Comparison of ENCODE assay signal across 1 cellular context in genomic region chr17:47785538-47786123, GRCh38.
A peak's percentile ranks its signal among the peaks of the same experiment; 100 is the strongest.
TF ChIP-seq lines count a peak whose summit lies in the region.

No MANE protein-coding gene starts in this region.

TF ChIP-seq in HepG2, 621 proteins besides CTCF, POLR2A, EP300 and RAD21 (continued from another document and continues in another):
- TF ChIP-seq, protein P1, sequence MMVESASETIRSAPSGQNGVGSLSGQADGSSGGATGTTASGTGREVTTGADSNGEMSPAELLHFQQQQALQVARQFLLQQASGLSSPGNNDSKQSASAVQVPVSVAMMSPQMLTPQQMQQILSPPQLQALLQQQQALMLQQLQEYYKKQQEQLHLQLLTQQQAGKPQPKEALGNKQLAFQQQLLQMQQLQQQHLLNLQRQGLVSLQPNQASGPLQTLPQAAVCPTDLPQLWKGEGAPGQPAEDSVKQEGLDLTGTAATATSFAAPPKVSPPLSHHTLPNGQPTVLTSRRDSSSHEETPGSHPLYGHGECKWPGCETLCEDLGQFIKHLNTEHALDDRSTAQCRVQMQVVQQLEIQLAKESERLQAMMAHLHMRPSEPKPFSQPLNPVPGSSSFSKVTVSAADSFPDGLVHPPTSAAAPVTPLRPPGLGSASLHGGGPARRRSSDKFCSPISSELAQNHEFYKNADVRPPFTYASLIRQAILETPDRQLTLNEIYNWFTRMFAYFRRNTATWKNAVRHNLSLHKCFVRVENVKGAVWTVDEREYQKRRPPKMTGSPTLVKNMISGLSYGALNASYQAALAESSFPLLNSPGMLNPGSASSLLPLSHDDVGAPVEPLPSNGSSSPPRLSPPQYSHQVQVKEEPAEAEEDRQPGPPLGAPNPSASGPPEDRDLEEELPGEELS (CRISPR knock-in tag; IDR thresholded peaks at IDR 0.05), result no peak
- TF ChIP-seq NFRKB (IDR thresholded peaks at IDR 0.05), result no peak
- TF ChIP-seq TSC22D2 (CRISPR knock-in tag; IDR thresholded peaks at IDR 0.05; ENCODE audit: borderline replicate concordance), result peak; percentile 95
- no peak for TF ChIP-seq ZNF33B (CRISPR knock-in tag; IDR thresholded peaks at IDR 0.05)
- TF ChIP-seq, protein P2, sequence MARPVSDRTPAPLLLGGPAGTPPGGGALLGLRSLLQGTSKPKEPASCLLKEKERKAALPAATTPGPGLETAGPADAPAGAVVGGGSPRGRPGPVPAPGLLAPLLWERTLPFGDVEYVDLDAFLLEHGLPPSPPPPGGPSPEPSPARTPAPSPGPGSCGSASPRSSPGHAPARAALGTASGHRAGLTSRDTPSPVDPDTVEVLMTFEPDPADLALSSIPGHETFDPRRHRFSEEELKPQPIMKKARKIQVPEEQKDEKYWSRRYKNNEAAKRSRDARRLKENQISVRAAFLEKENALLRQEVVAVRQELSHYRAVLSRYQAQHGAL (CRISPR knock-in tag; IDR thresholded peaks at IDR 0.05; ENCODE audit: not compliant biosample characterization), result no peak
- peak; percentile 94 for TF ChIP-seq ZNF232 (CRISPR knock-in tag; IDR thresholded peaks at IDR 0.05; ENCODE audit: borderline replicate concordance)
- no peak for TF ChIP-seq RFX1 (IDR thresholded peaks at IDR 0.05)
- TF ChIP-seq ZGPAT (CRISPR knock-in tag; IDR thresholded peaks at IDR 0.05), result no peak
- no peak for TF ChIP-seq ZFP36L1 (CRISPR knock-in tag; IDR thresholded peaks at IDR 0.05)
- TF ChIP-seq ZNF782 (CRISPR knock-in tag; IDR thresholded peaks at IDR 0.05; ENCODE audit: borderline replicate concordance), result no peak
- no peak for TF ChIP-seq IRF9 (CRISPR knock-in tag; IDR thresholded peaks at IDR 0.05; ENCODE audit: borderline replicate concordance)
- TF ChIP-seq BRD4 (CRISPR knock-in tag; IDR thresholded peaks at IDR 0.05), result no peak
- TF ChIP-seq CCAR2 (optimal IDR thresholded peaks at IDR 0.05; ENCODE audit: low read depth, low read length), result no peak
- no peak for TF ChIP-seq ZNF101 (CRISPR knock-in tag; IDR thresholded peaks at IDR 0.05; ENCODE audit: borderline replicate concordance, low read depth)
- 0 out of 2 replicates have a peak, but pooled peaks have one; percentile 24 for TF ChIP-seq ONECUT2 (CRISPR knock-in tag; IDR thresholded peaks at IDR 0.05)
- TF ChIP-seq ZNF337 (CRISPR knock-in tag; IDR thresholded peaks at IDR 0.05; ENCODE audit: borderline replicate concordance, low read depth), result no peak
- TF ChIP-seq ISX (CRISPR knock-in tag; conservative IDR thresholded peaks at IDR 0.05), result 0 out of 2 replicates have a peak, but pooled peaks have one; percentile 57
- TF ChIP-seq, protein P3, sequence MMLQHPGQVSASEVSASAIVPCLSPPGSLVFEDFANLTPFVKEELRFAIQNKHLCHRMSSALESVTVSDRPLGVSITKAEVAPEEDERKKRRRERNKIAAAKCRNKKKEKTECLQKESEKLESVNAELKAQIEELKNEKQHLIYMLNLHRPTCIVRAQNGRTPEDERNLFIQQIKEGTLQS (CRISPR knock-in tag; IDR thresholded peaks at IDR 0.05), result no peak
- no peak for TF ChIP-seq RELA (CRISPR knock-in tag; IDR thresholded peaks at IDR 0.05)
- 0 out of 2 replicates have a peak, but pooled peaks have one; percentile 26 for TF ChIP-seq ZNF652 (CRISPR knock-in tag; IDR thresholded peaks at IDR 0.05; ENCODE audit: borderline replicate concordance, low read depth)
- TF ChIP-seq, protein P4, sequence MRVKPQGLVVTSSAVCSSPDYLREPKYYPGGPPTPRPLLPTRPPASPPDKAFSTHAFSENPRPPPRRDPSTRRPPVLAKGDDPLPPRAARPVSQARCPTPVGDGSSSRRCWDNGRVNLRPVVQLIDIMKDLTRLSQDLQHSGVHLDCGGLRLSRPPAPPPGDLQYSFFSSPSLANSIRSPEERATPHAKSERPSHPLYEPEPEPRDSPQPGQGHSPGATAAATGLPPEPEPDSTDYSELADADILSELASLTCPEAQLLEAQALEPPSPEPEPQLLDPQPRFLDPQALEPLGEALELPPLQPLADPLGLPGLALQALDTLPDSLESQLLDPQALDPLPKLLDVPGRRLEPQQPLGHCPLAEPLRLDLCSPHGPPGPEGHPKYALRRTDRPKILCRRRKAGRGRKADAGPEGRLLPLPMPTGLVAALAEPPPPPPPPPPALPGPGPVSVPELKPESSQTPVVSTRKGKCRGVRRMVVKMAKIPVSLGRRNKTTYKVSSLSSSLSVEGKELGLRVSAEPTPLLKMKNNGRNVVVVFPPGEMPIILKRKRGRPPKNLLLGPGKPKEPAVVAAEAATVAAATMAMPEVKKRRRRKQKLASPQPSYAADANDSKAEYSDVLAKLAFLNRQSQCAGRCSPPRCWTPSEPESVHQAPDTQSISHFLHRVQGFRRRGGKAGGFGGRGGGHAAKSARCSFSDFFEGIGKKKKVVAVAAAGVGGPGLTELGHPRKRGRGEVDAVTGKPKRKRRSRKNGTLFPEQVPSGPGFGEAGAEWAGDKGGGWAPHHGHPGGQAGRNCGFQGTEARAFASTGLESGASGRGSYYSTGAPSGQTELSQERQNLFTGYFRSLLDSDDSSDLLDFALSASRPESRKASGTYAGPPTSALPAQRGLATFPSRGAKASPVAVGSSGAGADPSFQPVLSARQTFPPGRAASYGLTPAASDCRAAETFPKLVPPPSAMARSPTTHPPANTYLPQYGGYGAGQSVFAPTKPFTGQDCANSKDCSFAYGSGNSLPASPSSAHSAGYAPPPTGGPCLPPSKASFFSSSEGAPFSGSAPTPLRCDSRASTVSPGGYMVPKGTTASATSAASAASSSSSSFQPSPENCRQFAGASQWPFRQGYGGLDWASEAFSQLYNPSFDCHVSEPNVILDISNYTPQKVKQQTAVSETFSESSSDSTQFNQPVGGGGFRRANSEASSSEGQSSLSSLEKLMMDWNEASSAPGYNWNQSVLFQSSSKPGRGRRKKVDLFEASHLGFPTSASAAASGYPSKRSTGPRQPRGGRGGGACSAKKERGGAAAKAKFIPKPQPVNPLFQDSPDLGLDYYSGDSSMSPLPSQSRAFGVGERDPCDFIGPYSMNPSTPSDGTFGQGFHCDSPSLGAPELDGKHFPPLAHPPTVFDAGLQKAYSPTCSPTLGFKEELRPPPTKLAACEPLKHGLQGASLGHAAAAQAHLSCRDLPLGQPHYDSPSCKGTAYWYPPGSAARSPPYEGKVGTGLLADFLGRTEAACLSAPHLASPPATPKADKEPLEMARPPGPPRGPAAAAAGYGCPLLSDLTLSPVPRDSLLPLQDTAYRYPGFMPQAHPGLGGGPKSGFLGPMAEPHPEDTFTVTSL (CRISPR knock-in tag; IDR thresholded peaks at IDR 0.05; ENCODE audit: borderline replicate concordance), result no peak
- TF ChIP-seq ZNF33A (CRISPR knock-in tag; IDR thresholded peaks at IDR 0.05; ENCODE audit: borderline replicate concordance), result 0 out of 2 replicates have a peak, but pooled peaks have one; percentile 37
- peak; percentile 66; the same call in 1 of the 2 replicates for TF ChIP-seq ARHGAP35 (CRISPR knock-in tag; IDR thresholded peaks at IDR 0.05; ENCODE audit: borderline replicate concordance)
- peak; percentile 81; the same call in 1 of the 2 replicates for TF ChIP-seq ZNF441 (CRISPR knock-in tag; IDR thresholded peaks at IDR 0.05; ENCODE audit: borderline replicate concordance)
- no peak for TF ChIP-seq NKX3-1 (CRISPR knock-in tag; IDR thresholded peaks at IDR 0.05)
- no peak for TF ChIP-seq MED13 (CRISPR knock-in tag; IDR thresholded peaks at IDR 0.05)
- no peak for TF ChIP-seq ATF7 (IDR thresholded peaks at IDR 0.05)
- TF ChIP-seq ATF7 (CRISPR knock-in tag; IDR thresholded peaks at IDR 0.05), result no peak
- TF ChIP-seq, protein P5, sequence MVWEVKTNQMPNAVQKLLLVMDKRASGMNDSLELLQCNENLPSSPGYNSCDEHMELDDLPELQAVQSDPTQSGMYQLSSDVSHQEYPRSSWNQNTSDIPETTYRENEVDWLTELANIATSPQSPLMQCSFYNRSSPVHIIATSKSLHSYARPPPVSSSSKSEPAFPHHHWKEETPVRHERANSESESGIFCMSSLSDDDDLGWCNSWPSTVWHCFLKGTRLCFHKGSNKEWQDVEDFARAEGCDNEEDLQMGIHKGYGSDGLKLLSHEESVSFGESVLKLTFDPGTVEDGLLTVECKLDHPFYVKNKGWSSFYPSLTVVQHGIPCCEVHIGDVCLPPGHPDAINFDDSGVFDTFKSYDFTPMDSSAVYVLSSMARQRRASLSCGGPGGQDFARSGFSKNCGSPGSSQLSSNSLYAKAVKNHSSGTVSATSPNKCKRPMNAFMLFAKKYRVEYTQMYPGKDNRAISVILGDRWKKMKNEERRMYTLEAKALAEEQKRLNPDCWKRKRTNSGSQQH (CRISPR knock-in tag; IDR thresholded peaks at IDR 0.05; ENCODE audit: low read depth), result no peak
- no peak for TF ChIP-seq ZNF510 (CRISPR knock-in tag; IDR thresholded peaks at IDR 0.05; ENCODE audit: low read depth)
- peak; percentile 78; the same call in 1 of the 2 replicates for TF ChIP-seq ZFP37 (CRISPR knock-in tag; IDR thresholded peaks at IDR 0.05; ENCODE audit: borderline replicate concordance)
- peak; percentile 24; the same call in 1 of the 2 replicates for TF ChIP-seq NFYB (CRISPR knock-in tag; IDR thresholded peaks at IDR 0.05)
- TF ChIP-seq JUN (CRISPR knock-in tag; IDR thresholded peaks at IDR 0.05), result no peak
- TF ChIP-seq, protein P6, sequence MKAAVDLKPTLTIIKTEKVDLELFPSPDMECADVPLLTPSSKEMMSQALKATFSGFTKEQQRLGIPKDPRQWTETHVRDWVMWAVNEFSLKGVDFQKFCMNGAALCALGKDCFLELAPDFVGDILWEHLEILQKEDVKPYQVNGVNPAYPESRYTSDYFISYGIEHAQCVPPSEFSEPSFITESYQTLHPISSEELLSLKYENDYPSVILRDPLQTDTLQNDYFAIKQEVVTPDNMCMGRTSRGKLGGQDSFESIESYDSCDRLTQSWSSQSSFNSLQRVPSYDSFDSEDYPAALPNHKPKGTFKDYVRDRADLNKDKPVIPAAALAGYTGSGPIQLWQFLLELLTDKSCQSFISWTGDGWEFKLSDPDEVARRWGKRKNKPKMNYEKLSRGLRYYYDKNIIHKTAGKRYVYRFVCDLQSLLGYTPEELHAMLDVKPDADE (CRISPR knock-in tag; IDR thresholded peaks at IDR 0.05), result no peak
- no peak for TF ChIP-seq GABPA (IDR thresholded peaks at IDR 0.05; ENCODE audit: low read depth, low read length)
- TF ChIP-seq GABPA (CRISPR knock-in tag; IDR thresholded peaks at IDR 0.05; ENCODE audit: low read depth), result 0 out of 2 replicates have a peak, but pooled peaks have one; percentile 22
- peak; percentile 51; the same call in 1 of the 2 replicates for TF ChIP-seq ZSCAN25 (CRISPR knock-in tag; IDR thresholded peaks at IDR 0.05)
- TF ChIP-seq ZNF550 (CRISPR knock-in tag; IDR thresholded peaks at IDR 0.05; ENCODE audit: borderline replicate concordance), result no peak
